Comparison of ENCODE assay signal across 2 cellular contexts in genomic region chr2:7954223-7954622, GRCh38.
TF ChIP-seq lines count a peak whose summit lies in the region.

No MANE protein-coding gene starts in this region.

TF ChIP-seq in HepG2, 621 proteins besides CTCF, POLR2A, EP300 and RAD21:
- TF ChIP-seq ZNF17 (CRISPR knock-in tag; IDR thresholded peaks at IDR 0.05), result no peak
- peak; percentile 10; the same call in 1 of the 2 replicates for TF ChIP-seq HNF4A (CRISPR knock-in tag; IDR thresholded peaks at IDR 0.05)

TF ChIP-seq in K562, 482 proteins besides CTCF, POLR2A, EP300 and RAD21:
- TF ChIP-seq, protein P1, sequence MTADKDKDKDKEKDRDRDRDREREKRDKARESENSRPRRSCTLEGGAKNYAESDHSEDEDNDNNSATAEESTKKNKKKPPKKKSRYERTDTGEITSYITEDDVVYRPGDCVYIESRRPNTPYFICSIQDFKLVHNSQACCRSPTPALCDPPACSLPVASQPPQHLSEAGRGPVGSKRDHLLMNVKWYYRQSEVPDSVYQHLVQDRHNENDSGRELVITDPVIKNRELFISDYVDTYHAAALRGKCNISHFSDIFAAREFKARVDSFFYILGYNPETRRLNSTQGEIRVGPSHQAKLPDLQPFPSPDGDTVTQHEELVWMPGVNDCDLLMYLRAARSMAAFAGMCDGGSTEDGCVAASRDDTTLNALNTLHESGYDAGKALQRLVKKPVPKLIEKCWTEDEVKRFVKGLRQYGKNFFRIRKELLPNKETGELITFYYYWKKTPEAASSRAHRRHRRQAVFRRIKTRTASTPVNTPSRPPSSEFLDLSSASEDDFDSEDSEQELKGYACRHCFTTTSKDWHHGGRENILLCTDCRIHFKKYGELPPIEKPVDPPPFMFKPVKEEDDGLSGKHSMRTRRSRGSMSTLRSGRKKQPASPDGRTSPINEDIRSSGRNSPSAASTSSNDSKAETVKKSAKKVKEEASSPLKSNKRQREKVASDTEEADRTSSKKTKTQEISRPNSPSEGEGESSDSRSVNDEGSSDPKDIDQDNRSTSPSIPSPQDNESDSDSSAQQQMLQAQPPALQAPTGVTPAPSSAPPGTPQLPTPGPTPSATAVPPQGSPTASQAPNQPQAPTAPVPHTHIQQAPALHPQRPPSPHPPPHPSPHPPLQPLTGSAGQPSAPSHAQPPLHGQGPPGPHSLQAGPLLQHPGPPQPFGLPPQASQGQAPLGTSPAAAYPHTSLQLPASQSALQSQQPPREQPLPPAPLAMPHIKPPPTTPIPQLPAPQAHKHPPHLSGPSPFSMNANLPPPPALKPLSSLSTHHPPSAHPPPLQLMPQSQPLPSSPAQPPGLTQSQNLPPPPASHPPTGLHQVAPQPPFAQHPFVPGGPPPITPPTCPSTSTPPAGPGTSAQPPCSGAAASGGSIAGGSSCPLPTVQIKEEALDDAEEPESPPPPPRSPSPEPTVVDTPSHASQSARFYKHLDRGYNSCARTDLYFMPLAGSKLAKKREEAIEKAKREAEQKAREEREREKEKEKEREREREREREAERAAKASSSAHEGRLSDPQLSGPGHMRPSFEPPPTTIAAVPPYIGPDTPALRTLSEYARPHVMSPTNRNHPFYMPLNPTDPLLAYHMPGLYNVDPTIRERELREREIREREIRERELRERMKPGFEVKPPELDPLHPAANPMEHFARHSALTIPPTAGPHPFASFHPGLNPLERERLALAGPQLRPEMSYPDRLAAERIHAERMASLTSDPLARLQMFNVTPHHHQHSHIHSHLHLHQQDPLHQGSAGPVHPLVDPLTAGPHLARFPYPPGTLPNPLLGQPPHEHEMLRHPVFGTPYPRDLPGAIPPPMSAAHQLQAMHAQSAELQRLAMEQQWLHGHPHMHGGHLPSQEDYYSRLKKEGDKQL (CRISPR knock-in tag; IDR thresholded peaks at IDR 0.05; ENCODE audit: borderline replicate concordance), result no peak
- TF ChIP-seq POLR3G (IDR thresholded peaks at IDR 0.05; ENCODE audit: extremely low read depth, insufficient read length, insufficient replicate concordance) (no peak), SIX5 (IDR thresholded peaks at IDR 0.05; ENCODE audit: borderline replicate concordance in 1 of 2, insufficient read depth in 1 of 2, low read depth in 1 of 2, low read length in 2 of 2) (no peak), NFIC (IDR thresholded peaks at IDR 0.05) (peak; percentile 70), POLR2AphosphoS2 (IDR thresholded peaks at IDR 0.05; ENCODE audit: low read length) (no peak)
